ENCODE assay signal across 16 cellular contexts in genomic region chr15:97875025-97875512, GRCh38.
DNase-seq lines count a peak whose midpoint lies in the region; ATAC-seq, FAIRE-seq and TF ChIP-seq lines count a peak whose summit lies in the region.
"Had no signal": no experiment of that assay in that cellular context is flagged by ENCODE, and none has a peak within 500 bp of the region (broad histone marks: within the 10 kb centered on the region; RNA-seq: fewer than 3 reads in every experiment).

No MANE protein-coding gene starts in this region.

- H3K9me1 ChIP-seq in K562 (ENCODE audit: control insufficient read depth, insufficient read depth, low read length): no peaks in the 10 kb centered on the region

- H3K4me2 ChIP-seq in mammary epithelial cell (ENCODE audit: insufficient read depth, low read depth, low read length) (no peak overlapping the region), K562 (ENCODE audit: insufficient read depth, low read length) (peak overlapping the region; percentile 93)

- POLR2A ChIA-PET in MCF 10A (lab: Yijun Ruan, JAX): no interaction called here
- POLR2A ChIA-PET in K562 (lab: Yijun Ruan, JAX): interaction anchor here (0.6 to 1.2 kb wide), 2 partner anchors 13 to 37 kb away, joined by 3 read pairs; no protein-coding TSS in a partner anchor

- H3K4me3 ChIP-seq in mammary epithelial cell (replicated peaks in 1 of 3; ENCODE audit: insufficient read depth in 1 of 3, low read depth in 2 of 3, low read length in 3 of 3) (no peak overlapping the region), K562 (peak overlapping the region; percentile 63), upper lobe of left lung (peak overlapping the region in 3 of 4 donors; percentile 13 to 29 (median 16))
- H3K4me3 ChIP-seq: gastrocnemius medialis, skin epidermis had no signal

- dilution Hi-C loops in mammary epithelial cell (cut with HindIII; ENCODE audit: low sequenced_read_pairs): no loop called here

- H3K9me3 ChIP-seq in mammary epithelial cell (replicated peaks; ENCODE audit: insufficient read depth, low read length) (no peaks in the 10 kb centered on the region), K562 (replicated peaks; ENCODE audit: control insufficient read depth, insufficient read depth, low read depth, low read length) (peaks cover 3% of the 10 kb centered on the region; the same call in 1 of the 2 replicates), upper lobe of left lung (no peaks in the 10 kb centered on the region)
- H3K9me3 ChIP-seq: gastrocnemius medialis had no signal

- TF ChIP-seq POLR2A in K562 (conservative IDR thresholded peaks at IDR 0.05) (no peak), upper lobe of left lung (IDR thresholded peaks at IDR 0.05) (no peak)

- in situ Hi-C loops in mammary epithelial cell (cut with MboI; ENCODE audit: low sequenced_read_pairs in 2 of 2): loop anchor here (25.0 kb wide), 1 partner anchor 537 kb away; no protein-coding TSS in a partner anchor
- in situ Hi-C loops in K562 (cut with MboI): no loop called here

- ATAC-seq in K562 (peak; percentile 38), left colon (peak; percentile 45), upper lobe of left lung (ENCODE audit: low FRiP score in 2 of 2) (no peak), GM18520 (IDR thresholded peaks at IDR 0.05; ENCODE audit: unreplicated experiment) (no peak)
- ATAC-seq: gastrocnemius medialis had no signal

- no peak for TF ChIP-seq RAD21 in K562 (CRISPR knock-in tag; conservative IDR thresholded peaks at IDR 0.05 in 1 of 2, IDR thresholded peaks at IDR 0.05 in 1 of 2)

- FAIRE-seq in K562 (lab: Jason Lieb, UNC) (peak; percentile 59), HTR-8/SVneo (lab: Jason Lieb, UNC) (no peak)
- FAIRE-seq: endometrium had no signal

- WGBS in mammary epithelial cell (ENCODE audit: low coverage, missing lambda C conversion rate): 56% methylated on average over 4 of the region's 6 CpGs
- 0% methylated on average over 6 of the region's 6 CpGs for WGBS in K562 (ENCODE audit: insufficient coverage, low coverage, missing lambda C conversion rate)
- 72 to 78% methylated on average over 6 of the region's 6 CpGs for WGBS in upper lobe of left lung, 2 donors

- no peak overlapping the region for H3K4me3 Mint-ChIP-seq in MCF 10A (ENCODE audit: unreplicated experiment)

- H3K36me3 ChIP-seq in mammary epithelial cell (ENCODE audit: insufficient read depth, low read length) (no peaks in the 10 kb centered on the region), K562 (ENCODE audit: control insufficient read depth, insufficient read depth, low read length) (0 out of 3 replicates have a peak, but pooled peaks cover 2% of the 10 kb centered on the region), upper lobe of left lung (no peaks in the 10 kb centered on the region)
- H3K36me3 ChIP-seq: gastrocnemius medialis had no signal

- H3K9ac ChIP-seq in mammary epithelial cell (ENCODE audit: insufficient read depth, low read length): no peak overlapping the region
- H3K9ac ChIP-seq in K562 (ENCODE audit: insufficient read depth in 1 of 2, low read depth in 2 of 2, low read length in 2 of 2): peak overlapping the region; percentile 89 to 91; a peak in 3 of 4 replicates

- no peak overlapping the region for H3K27ac Mint-ChIP-seq in MCF 10A (ENCODE audit: low read depth, unreplicated experiment)

- no peaks in the 10 kb centered on the region for H3K27me3 Mint-ChIP-seq in MCF 10A (ENCODE audit: insufficient read depth, unreplicated experiment)

- no peaks in the 10 kb centered on the region for H3K79me2 ChIP-seq in mammary epithelial cell (ENCODE audit: insufficient read depth, low read length)
- H3K79me2 ChIP-seq in K562 (ENCODE audit: control insufficient read depth, insufficient read depth, low read length): peaks cover 35% of the 10 kb centered on the region

- BruUV-seq in mammary epithelial cell (replicated peaks; lab: Mats Ljungman, UMichigan) (TSS peak; percentile 75), MCF 10A (replicated peaks; lab: Mats Ljungman, UMichigan) (no TSS peak), K562 (replicated peaks; lab: Mats Ljungman, UMichigan) (TSS peak; percentile 75)

- H3K4me1 Mint-ChIP-seq in MCF 10A (ENCODE audit: insufficient read depth, unreplicated experiment): no peaks in the 10 kb centered on the region

- no peaks in the 10 kb centered on the region for H3K36me3 Mint-ChIP-seq in MCF 10A (ENCODE audit: insufficient read depth, unreplicated experiment)

- CTCF ChIA-PET in mammary epithelial cell (lab: Charles Lee; ENCODE audit: low non-redundant PET): interaction anchor here (0.7 kb wide), 1 partner anchor 121 kb away, joined by 3 read pairs; no protein-coding TSS in a partner anchor
- CTCF ChIA-PET in MCF 10A (lab: Yijun Ruan, JAX): no interaction called here
- CTCF ChIA-PET in K562 (lab: Yijun Ruan, JAX; ENCODE audit: low intra/inter-chr PET ratio): no interaction called here

- no peaks in the 10 kb centered on the region for H3K27me3 ChIP-seq in mammary epithelial cell (ENCODE audit: insufficient read depth, low read length)
- no peaks in the 10 kb centered on the region for H3K27me3 ChIP-seq in K562 (ENCODE audit: control insufficient read depth in 2 of 2, insufficient read depth in 2 of 2, low read length in 2 of 2)
- H3K27me3 ChIP-seq in upper lobe of left lung: no peaks in the 10 kb centered on the region
- H3K27me3 ChIP-seq: gastrocnemius medialis had no signal

- H3K27ac ChIP-seq in mammary epithelial cell (ENCODE audit: insufficient read depth, low read depth, low read length) (no peak overlapping the region), K562 (ENCODE audit: extremely low read depth, low read depth, low read length) (peak overlapping the region; percentile 88), upper lobe of left lung (no peak overlapping the region)
- H3K27ac ChIP-seq: gastrocnemius medialis, skin epidermis had no signal

- H4K20me1 ChIP-seq in mammary epithelial cell (ENCODE audit: insufficient read depth, low read length): no peaks in the 10 kb centered on the region
- no peaks in the 10 kb centered on the region for H4K20me1 ChIP-seq in K562 (replicated peaks; ENCODE audit: control insufficient read depth, insufficient read depth, low read length)

- DNase-seq in mammary epithelial cell (no peak), MCF 10A (ENCODE audit: unreplicated experiment) (no peak), K562 (ENCODE audit: extremely low read depth in 1 of 4, low spot score in 3 of 4) (no peak), left colon (no peak), upper lobe of left lung (no peak), HTR-8/SVneo (ENCODE audit: insufficient read length, low spot score) (no peak)
- DNase-seq in activated CD8-positive, alpha-beta memory T cell treated with anti-CD3 and anti-CD28 coated beads, Interleukin-2, amount 50 U/mL, for 4 hours: no peak
- DNase-seq: gastrocnemius medialis; midbrain; NCI-H345; nucleus accumbens; SHP77 treated with DMSO at 0.1 percent for 48 hours; stimulated activated CD4-positive, alpha-beta T cell treated with anti-CD3 and anti-CD28 coated beads, Interleukin-4, amount 100 ng/mL, for 4 hours had no signal

- intact Hi-C loops in mammary epithelial cell (cut with micrococcal nuclease): no loop called here
- intact Hi-C loops in MCF 10A (cut with micrococcal nuclease): no loop called here
- intact Hi-C loops in K562 (cut with micrococcal nuclease): no loop called here
- intact Hi-C loops in left colon (cut with DNase I, micrococcal nuclease): no loop called here

- no peak for TF ChIP-seq CTCF in mammary epithelial cell (conservative IDR thresholded peaks at IDR 0.05 in 1 of 2, IDR thresholded peaks at IDR 0.05 in 1 of 2; ENCODE audit: extremely low read depth in 1 of 2, insufficient read depth in 1 of 2, low read depth in 1 of 2, low read length in 2 of 2)
- no peak for TF ChIP-seq CTCF in MCF 10A (IDR thresholded peaks at IDR 0.05; ENCODE audit: unreplicated experiment)
- no peak for TF ChIP-seq CTCF in K562 (IDR thresholded peaks at IDR 0.05 in 2 of 3, conservative IDR thresholded peaks at IDR 0.05 in 1 of 3; ENCODE audit: insufficient read depth in 2 of 3, low read depth in 1 of 3, low read length in 3 of 3)
- no peak for TF ChIP-seq CTCF in upper lobe of left lung (IDR thresholded peaks at IDR 0.05)

- H3K9me3 Mint-ChIP-seq in MCF 10A (ENCODE audit: unreplicated experiment): no peaks in the 10 kb centered on the region

- no peaks in the 10 kb centered on the region for H3K4me1 ChIP-seq in mammary epithelial cell (ENCODE audit: insufficient read depth, low read length)
- H3K4me1 ChIP-seq in K562 (replicated peaks in 1 of 2; ENCODE audit: control insufficient read depth in 2 of 2, insufficient read depth in 2 of 2, low read length in 2 of 2): peaks cover 7 to 11% of the 10 kb centered on the region in 2 experiments; a peak in 4 of 5 replicates
- no peaks in the 10 kb centered on the region for H3K4me1 ChIP-seq in upper lobe of left lung
- H3K4me1 ChIP-seq: gastrocnemius medialis had no signal

- no peak for TF ChIP-seq EP300 in K562 (IDR thresholded peaks at IDR 0.05; ENCODE audit: low read length)
- no peak for TF ChIP-seq EP300 in upper lobe of left lung (IDR thresholded peaks at IDR 0.05)

- no peak overlapping the region for H2AFZ ChIP-seq in mammary epithelial cell (ENCODE audit: low read depth, low read length)
- peak overlapping the region; percentile 98 for H2AFZ ChIP-seq in K562 (ENCODE audit: low read depth, low read length)

TF ChIP-seq in K562, 482 proteins besides CTCF, POLR2A, EP300 and RAD21 (continues in another document):
- TF ChIP-seq ZNF347 (CRISPR knock-in tag; IDR thresholded peaks at IDR 0.05; ENCODE audit: low read depth): no peak
- no peak for TF ChIP-seq BHLHE40 (IDR thresholded peaks at IDR 0.05; ENCODE audit: low read length)
- TF ChIP-seq ZNF121 (CRISPR knock-in tag; conservative IDR thresholded peaks at IDR 0.05): peak; percentile 73
- no peak for TF ChIP-seq RAD51 (IDR thresholded peaks at IDR 0.05; ENCODE audit: borderline replicate concordance, low read depth)
- TF ChIP-seq CREB3 (tag; conservative IDR thresholded peaks at IDR 0.05; ENCODE audit: low read depth): 0 out of 2 replicates have a peak, but pooled peaks have one; percentile 34
- no peak for TF ChIP-seq JUN (IDR thresholded peaks at IDR 0.05; ENCODE audit: borderline replicate concordance, low read depth, low read length)
- no peak for TF ChIP-seq JUN (CRISPR knock-in tag; IDR thresholded peaks at IDR 0.05; ENCODE audit: borderline replicate concordance)

Comparison
In these comparisons a context has a peak if more than half of its experiments do, and no peak if none do; other contexts are left out.
1. H3K4me3 ChIP-seq: peak in K562 (single experiment) and upper lobe of left lung (3 of 4); none in mammary epithelial cell (0 of 3).
2. ATAC-seq: peak in K562 (single experiment) and left colon (single experiment); none in upper lobe of left lung (0 of 2) and GM18520 (single experiment).